ENCODE assay signal across 17 cellular contexts in the genomic region with DNA sequence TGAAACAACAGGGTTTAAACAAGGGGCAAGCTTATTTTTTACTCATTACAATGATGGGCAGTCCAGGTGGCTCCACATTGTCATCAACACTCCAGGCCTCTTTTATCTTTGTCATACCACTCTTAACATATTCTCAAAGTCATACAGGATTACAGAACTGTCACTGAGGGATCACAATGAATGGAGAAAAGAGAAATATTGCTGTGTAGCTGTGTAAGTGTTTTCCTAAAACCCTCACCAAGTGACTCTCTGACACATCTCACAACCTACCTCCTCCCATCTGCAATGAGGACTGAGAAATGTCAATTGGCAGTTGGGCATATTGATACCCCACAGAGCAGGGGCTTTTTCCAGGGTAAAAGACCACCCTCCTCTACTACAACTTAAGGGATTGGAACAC.
DNase-seq lines count a peak whose midpoint lies in the region; ATAC-seq and TF ChIP-seq lines count a peak whose summit lies in the region.
"Had no signal": no experiment of that assay in that cellular context is flagged by ENCODE, and none has a peak within 500 bp of the region (broad histone marks: within the 10 kb centered on the region; RNA-seq: fewer than 3 reads in every experiment).

No MANE protein-coding gene starts in this region.

- no peak for TF ChIP-seq CTCF in GM06990 (IDR thresholded peaks at IDR 0.05; ENCODE audit: insufficient read depth, low read length, poor library complexity, severe bottlenecking)

- no peak overlapping the region for H3K27ac Mint-ChIP-seq in activated naive CD4-positive, alpha-beta T cell treated with anti-CD3 and anti-CD28 coated beads for 36 hours
- H3K27ac Mint-ChIP-seq: T-cell had no signal

- peaks cover 8% of the 10 kb centered on the region for H3K9me3 Mint-ChIP-seq in activated naive CD4-positive, alpha-beta T cell treated with anti-CD3 and anti-CD28 coated beads for 36 hours

- CTCF ChIA-PET in activated naive CD4-positive, alpha-beta T cell treated with anti-CD3 and anti-CD28 coated beads for 36 hours (lab: Charles Lee): no interaction called here

- H3K4me3 ChIP-seq in GM06990 (replicated peaks; ENCODE audit: low read depth, low read length): no peak overlapping the region
- H3K4me3 ChIP-seq: A549; BLaER1 treated with 17β-estradiol and CSF1 and Interleukin-3, amounts not matched to agents 10 nM and 100 nM had no signal

- H3K27me3 ChIP-seq in GM06990 (replicated peaks; ENCODE audit: control insufficient read depth, insufficient read depth, low read length): no peaks in the 10 kb centered on the region
- H3K27me3 ChIP-seq: BLaER1 treated with 17β-estradiol and CSF1 and Interleukin-3, amounts not matched to agents 10 nM and 100 nM had no signal

- intact Hi-C loops in activated naive CD4-positive, alpha-beta T cell treated with anti-CD3 and anti-CD28 coated beads for 36 hours (cut with micrococcal nuclease): no loop called here

- DNase-seq in GM06990 (ENCODE audit: extremely low read depth, insufficient read length) (peak; percentile 32), NCI-H748 (lab: John Stamatoyannopoulos, UW; ENCODE audit: unreplicated experiment) (peak; percentile 51), erythroblast (lab: John Stamatoyannopoulos, UW) (peak; percentile 49 to 67), DMS 273 treated with DMSO at 0.1 percent for 48 hours (lab: John Stamatoyannopoulos, UW) (no peak), SW480 (ENCODE audit: low spot score) (no peak)
- DNase-seq in activated naive CD4-positive, alpha-beta T cell treated with anti-CD3 and anti-CD28 coated beads for 36 hours: no peak
- DNase-seq: DND-41, H7, IMR-90, Kasumi-1, NCI-H2081, NCI-H2227 treated with DMSO at 0.1 percent for 48 hours, PC-3, T-cell had no signal

- ATAC-seq in HG02759 (IDR thresholded peaks at IDR 0.05; ENCODE audit: unreplicated experiment): peak; percentile 51
- ATAC-seq: A549, PC-3, T-cell had no signal

- H3K36me3 ChIP-seq in GM06990 (ENCODE audit: control insufficient read depth, insufficient read depth, low read length): no peaks in the 10 kb centered on the region
- H3K36me3 ChIP-seq: BLaER1 treated with 17β-estradiol and CSF1 and Interleukin-3, amounts not matched to agents 10 nM and 100 nM had no signal

- no peaks in the 10 kb centered on the region for H3K4me1 Mint-ChIP-seq in activated naive CD4-positive, alpha-beta T cell treated with anti-CD3 and anti-CD28 coated beads for 36 hours (ENCODE audit: low read depth)

- H3K4me3 Mint-ChIP-seq in activated naive CD4-positive, alpha-beta T cell treated with anti-CD3 and anti-CD28 coated beads for 36 hours: no peak overlapping the region
- H3K4me3 Mint-ChIP-seq: T-cell had no signal

- H3K36me3 Mint-ChIP-seq in activated naive CD4-positive, alpha-beta T cell treated with anti-CD3 and anti-CD28 coated beads for 36 hours (ENCODE audit: low read depth): no peaks in the 10 kb centered on the region
- H3K36me3 Mint-ChIP-seq: T-cell had no signal

- no peak for TF ChIP-seq POLR2A in erythroblast (IDR thresholded peaks at IDR 0.05; ENCODE audit: low read length)

- H3K27me3 Mint-ChIP-seq in activated naive CD4-positive, alpha-beta T cell treated with anti-CD3 and anti-CD28 coated beads for 36 hours (ENCODE audit: low read depth): peaks cover 2% of the 10 kb centered on the region
- H3K27me3 Mint-ChIP-seq: T-cell had no signal

Comparison
In these comparisons a context has a peak if more than half of its experiments do, and no peak if none do; other contexts are left out.
1. DNase-seq: peak in GM06990 (single experiment), NCI-H748 (single experiment) and erythroblast (2 of 2); none in DMS 273 treated with DMSO at 0.1 percent for 48 hours (single experiment), SW480 (single experiment) and activated naive CD4-positive, alpha-beta T cell treated with anti-CD3 and anti-CD28 coated beads for 36 hours (single experiment).